In the genomic region with DNA sequence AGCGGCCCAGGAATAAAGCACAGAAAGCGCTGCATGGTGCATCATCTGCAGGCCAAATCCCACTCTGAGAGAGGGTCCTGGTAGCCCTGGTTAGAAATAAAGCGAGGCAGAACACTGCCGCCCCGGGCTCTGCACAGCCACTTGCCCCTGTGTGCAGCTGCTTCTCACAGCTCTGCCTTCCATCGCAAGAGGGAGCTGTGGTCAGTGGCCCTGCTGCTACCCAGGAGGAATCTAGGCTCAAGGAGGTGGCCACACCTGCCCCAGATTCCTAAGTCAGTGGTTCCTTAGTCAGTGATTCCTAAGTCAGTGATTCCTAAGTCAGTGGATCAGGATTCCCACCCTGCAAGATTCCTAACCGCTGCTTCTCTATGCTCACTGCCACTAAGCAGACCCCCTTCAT, we compare ENCODE assay signal across 17 cellular contexts. TPM values are rescaled to one million over a fixed set of nuclear protein-coding genes. Genes with fewer than 3 reads are reported as not detected.
DNase-seq lines count a peak whose midpoint lies in the region; TF ChIP-seq lines count a peak whose summit lies in the region.
"Had no signal": no experiment of that assay in that cellular context is flagged by ENCODE, and none has a peak within 500 bp of the region (broad histone marks: within the 10 kb centered on the region; RNA-seq: fewer than 3 reads in every experiment).

No MANE protein-coding gene starts in this region.

- H3K56ac ChIP-seq in mesendoderm (ENCODE audit: low read length): no peak overlapping the region

- no peak overlapping the region for H4K5ac ChIP-seq in mesendoderm (ENCODE audit: low read length)

- H3K4me2 ChIP-seq in Karpas-422 (ENCODE audit: low read depth, low read length, poor library complexity, severe bottlenecking) (no peak overlapping the region), mesendoderm (ENCODE audit: low read length) (no peak overlapping the region)

- TF ChIP-seq EP300 in transverse colon (IDR thresholded peaks at IDR 0.05; ENCODE audit: low read depth): no peak

- in situ Hi-C loops in brain microvascular endothelial cell (cut with HindIII; ENCODE audit: low pct_ligation_motif_present, low sequenced_read_pairs) (no loop called here), transverse colon (cut with MboI; ENCODE audit: low pct_ligation_motif_present in 1 of 4, low pct_unique_long_range_greater_than_20kb in 1 of 4, low sequenced_read_pairs in 3 of 4) (no loop called here)

- no peaks in the 10 kb centered on the region for H3K36me3 ChIP-seq in Karpas-422 (ENCODE audit: insufficient read depth, low read length)
- no peaks in the 10 kb centered on the region for H3K36me3 ChIP-seq in brain microvascular endothelial cell (replicated peaks)
- H3K36me3 ChIP-seq in mesendoderm (ENCODE audit: control insufficient read depth, insufficient read depth, low read length): no peaks in the 10 kb centered on the region
- no peaks in the 10 kb centered on the region for H3K36me3 ChIP-seq in transverse colon
- H3K36me3 ChIP-seq: ascending aorta, gastrocnemius medialis, sigmoid colon, upper lobe of left lung had no signal

- H3K9me3 ChIP-seq in Karpas-422 (ENCODE audit: low read length) (no peaks in the 10 kb centered on the region), transverse colon (no peaks in the 10 kb centered on the region)
- H3K9me3 ChIP-seq: ascending aorta, gastrocnemius medialis, sigmoid colon, upper lobe of left lung had no signal

- H2AFZ ChIP-seq in Karpas-422 (ENCODE audit: low read length): no peak overlapping the region

- TF ChIP-seq CTCF in AG10803 (conservative IDR thresholded peaks at IDR 0.05; ENCODE audit: low read length) (peak; percentile 29), brain microvascular endothelial cell (IDR thresholded peaks at IDR 0.05; ENCODE audit: low read depth, low read length, missing control alignments) (peak; percentile 30), transverse colon (IDR thresholded peaks at IDR 0.05) (no peak)

- no peaks in the 10 kb centered on the region for H3K27me3 ChIP-seq in Karpas-422 (ENCODE audit: low read length)
- H3K27me3 ChIP-seq in brain microvascular endothelial cell (replicated peaks): no peaks in the 10 kb centered on the region
- H3K27me3 ChIP-seq in mesendoderm (ENCODE audit: insufficient read depth, low read length, poor library complexity): no peaks in the 10 kb centered on the region
- peaks cover 23% of the 10 kb centered on the region for H3K27me3 ChIP-seq in transverse colon
- H3K27me3 ChIP-seq: ascending aorta, gastrocnemius medialis, upper lobe of left lung had no signal

- no peak overlapping the region for H2BK120ac ChIP-seq in mesendoderm (ENCODE audit: low read depth, low read length)

- H3K27ac ChIP-seq in Karpas-422 (ENCODE audit: low read length) (no peak overlapping the region), brain microvascular endothelial cell (no peak overlapping the region), mesendoderm (ENCODE audit: low read depth, low read length) (no peak overlapping the region), transverse colon (no peak overlapping the region)
- H3K27ac ChIP-seq: ascending aorta, gastrocnemius medialis, sigmoid colon, upper lobe of left lung had no signal

- H3K79me1 ChIP-seq in mesendoderm (ENCODE audit: low read length): no peaks in the 10 kb centered on the region

- no peak overlapping the region for H3K18ac ChIP-seq in mesendoderm (ENCODE audit: low read length)

- intact Hi-C loops in transverse colon (cut with DNase I; ENCODE audit: low total_unique reads): no loop called here

- no peaks in the 10 kb centered on the region for H3K4me1 ChIP-seq in Karpas-422 (ENCODE audit: low read length)
- no peaks in the 10 kb centered on the region for H3K4me1 ChIP-seq in mesendoderm (ENCODE audit: control insufficient read depth, low read depth, low read length)
- no peaks in the 10 kb centered on the region for H3K4me1 ChIP-seq in transverse colon
- H3K4me1 ChIP-seq: ascending aorta, gastrocnemius medialis, sigmoid colon, upper lobe of left lung had no signal

- H3K4ac ChIP-seq in mesendoderm (ENCODE audit: low read depth, low read length): no peak overlapping the region

- H2AK5ac ChIP-seq in mesendoderm (ENCODE audit: low read length): no peak overlapping the region

- H3K79me2 ChIP-seq in Karpas-422 (ENCODE audit: low read length) (no peaks in the 10 kb centered on the region), mesendoderm (ENCODE audit: control insufficient read depth, insufficient read depth, low read length) (no peaks in the 10 kb centered on the region)

- no CpG with 5 or more reads among the region's 7 CpGs for WGBS in mesendoderm (ENCODE audit: extremely low coverage, insufficient coverage, low lambda C conversion rate)
- 71 to 78% methylated on average over 3 to 7 of the region's 7 CpGs for WGBS in transverse colon (ENCODE audit: low coverage in 1 of 2), 2 donors

- no peak for DNase-seq in AG10803 (ENCODE audit: low read depth)
- DNase-seq in Karpas-422: peak; percentile 42
- DNase-seq in brain microvascular endothelial cell: no peak
- DNase-seq in mesendoderm: peak; percentile 57
- DNase-seq in transverse colon: no peak
- no peak for DNase-seq in NCI-H1930 (lab: John Stamatoyannopoulos, UW)
- no peak for DNase-seq in activated T-cell treated with anti-CD3 and anti-CD28 coated beads, Interleukin-2, amount 50 U/mL, for 48 hours
- no peak for DNase-seq in NCI-H774 (lab: John Stamatoyannopoulos, UW)
- DNase-seq: activated CD4-positive, alpha-beta T cell treated with anti-CD3 and anti-CD28 coated beads, Interleukin-2, amount 50 U/mL, for 4 hours; activated naive CD4-positive, alpha-beta T cell treated with anti-CD3 and anti-CD28 coated beads, Interleukin-2, amount 10 ng/mL, durations not matched to agents 7 days and 5 days; Calu3; gastrocnemius medialis; NCI-H1436; NCI-H2171 treated with DMSO at 0.1 percent for 48 hours; sigmoid colon; upper lobe of left lung had no signal

- no peak overlapping the region for H3K4me3 ChIP-seq in AG10803 (ENCODE audit: low read length)
- no peak overlapping the region for H3K4me3 ChIP-seq in Karpas-422 (ENCODE audit: low read length)
- H3K4me3 ChIP-seq in brain microvascular endothelial cell (ENCODE audit: low read depth, low read length): no peak overlapping the region
- no peak overlapping the region for H3K4me3 ChIP-seq in mesendoderm (ENCODE audit: low read length)
- H3K4me3 ChIP-seq in transverse colon: no peak overlapping the region
- H3K4me3 ChIP-seq: ascending aorta, gastrocnemius medialis, sigmoid colon, upper lobe of left lung had no signal

- no peak overlapping the region for H4K8ac ChIP-seq in mesendoderm (ENCODE audit: low read depth, low read length)

- H4K20me1 ChIP-seq in Karpas-422 (ENCODE audit: insufficient read depth, low read depth, low read length): no peaks in the 10 kb centered on the region

- no peak for TF ChIP-seq POLR2A in transverse colon (IDR thresholded peaks at IDR 0.05)

- H3K9ac ChIP-seq in Karpas-422 (ENCODE audit: low read length) (no peak overlapping the region), mesendoderm (ENCODE audit: low read length) (no peak overlapping the region)

- no peak overlapping the region for H3K23ac ChIP-seq in mesendoderm (ENCODE audit: low read length)

- H2BK5ac ChIP-seq in mesendoderm (ENCODE audit: low read length): no peak overlapping the region

- no peaks in the 10 kb centered on the region for H3K9me2 ChIP-seq in Karpas-422 (replicated peaks; ENCODE audit: insufficient read depth, low read length)

- H2BK15ac ChIP-seq in mesendoderm (replicated peaks; ENCODE audit: low read depth): no peak overlapping the region

RNA-seq across cellular contexts. Expression of a gene that starts 8.8 kb away (rescaled TPM):
- not detected in 2 replicates for total RNA-seq in Karpas-422 (2014; rRNA removed; shearing (Covaris generic); ENCODE audit: low replicate concordance)
- 2.6 TPM for polyA plus RNA-seq in mesendoderm (2013, experiment 1 of 2)
- 2.6 TPM for polyA plus RNA-seq in mesendoderm (2013, experiment 2 of 2)
- not detected for total RNA-seq in transverse colon
- total RNA-seq: ascending aorta, Calu3 had no signal

Comparison
In these comparisons a context has a peak if more than half of its experiments do, and no peak if none do; other contexts are left out.
1. DNase-seq: peak in Karpas-422 (single experiment) and mesendoderm (single experiment); none in AG10803 (single experiment), brain microvascular endothelial cell (single experiment), transverse colon (single experiment), NCI-H1930 (0 of 2), activated T-cell treated with anti-CD3 and anti-CD28 coated beads, Interleukin-2, amount 50 U/mL, for 48 hours (0 of 2) and NCI-H774 (single experiment).
2. CTCF ChIP-seq: peak in AG10803 (single experiment) and brain microvascular endothelial cell (single experiment); none in transverse colon (0 of 5).